In the genomic region with DNA sequence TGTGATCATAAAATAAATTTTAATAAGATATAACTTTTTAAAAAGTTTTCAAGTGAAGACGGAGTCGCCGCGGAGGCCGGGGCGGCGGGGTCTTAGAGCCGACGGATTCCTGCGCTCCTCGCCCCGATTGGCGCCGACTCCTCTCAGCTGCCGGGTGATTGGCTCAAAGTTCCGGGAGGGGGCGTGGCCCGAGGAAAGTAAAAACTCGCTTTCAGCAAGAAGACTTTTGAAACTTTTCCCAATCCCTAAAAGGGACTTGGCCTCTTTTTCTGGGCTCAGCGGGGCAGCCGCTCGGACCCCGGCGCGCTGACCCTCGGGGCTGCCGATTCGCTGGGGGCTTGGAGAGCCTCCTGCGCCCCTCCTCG, we compare ENCODE assay signal across 8 cellular contexts. TPM values are rescaled to one million over a fixed set of nuclear protein-coding genes. Genes with fewer than 3 reads are reported as not detected.
DNase-seq lines count a peak whose midpoint lies in the region; ATAC-seq and TF ChIP-seq lines count a peak whose summit lies in the region.

A gene (plus strand): TSS at position 229 of the 365 bp plus-strand sequence. CDS start 507 bp downstream, outside the sequence.

- in situ Hi-C loops in Caki2 (cut with HindIII; ENCODE audit: low pct_unique_long_range_greater_than_20kb, low sequenced_read_pairs): no loop called here

- TF ChIP-seq CTCF in cardiac fibroblast (IDR thresholded peaks at IDR 0.05; ENCODE audit: low read depth, low read length): no peak

- ATAC-seq in HG03196 (IDR thresholded peaks at IDR 0.05; ENCODE audit: unreplicated experiment) (no peak), HG02973 (IDR thresholded peaks at IDR 0.05; ENCODE audit: unreplicated experiment) (no peak)

- DNase-seq in Caki2 (ENCODE audit: low read depth) (peak; percentile 85), SW 1271 (lab: John Stamatoyannopoulos, UW) (peak; percentile 14 to 79), cardiac fibroblast (ENCODE audit: low read depth in 2 of 2) (peak; percentile 96 to 98), iPS-NIHi7 (ENCODE audit: extremely low spot score) (peak; percentile 86), midbrain (lab: John Stamatoyannopoulos, UW) (no peak)
- DNase-seq in stimulated activated CD4-positive, alpha-beta T cell treated with anti-CD3 and anti-CD28 coated beads, Interleukin-2, amount 100 ng/mL, for 4 hours (ENCODE audit: low read depth): peak; percentile 11

- peak within 1 kb of the TSS; percentile 74 to 87 for H3K4me3 ChIP-seq in cardiac fibroblast (replicated peaks in 1 of 2; ENCODE audit: low read depth in 2 of 2, low read length in 2 of 2)

RNA-seq across cellular contexts. Expression of the gene that starts here (rescaled TPM):
- total RNA-seq in Caki2 (2014; rRNA removed; shearing (Covaris generic); ENCODE audit: low replicate concordance): 1.3 and 6.0 TPM in 2 replicates
